Comparison of ENCODE assay signal across 8 cellular contexts in the genomic region with DNA sequence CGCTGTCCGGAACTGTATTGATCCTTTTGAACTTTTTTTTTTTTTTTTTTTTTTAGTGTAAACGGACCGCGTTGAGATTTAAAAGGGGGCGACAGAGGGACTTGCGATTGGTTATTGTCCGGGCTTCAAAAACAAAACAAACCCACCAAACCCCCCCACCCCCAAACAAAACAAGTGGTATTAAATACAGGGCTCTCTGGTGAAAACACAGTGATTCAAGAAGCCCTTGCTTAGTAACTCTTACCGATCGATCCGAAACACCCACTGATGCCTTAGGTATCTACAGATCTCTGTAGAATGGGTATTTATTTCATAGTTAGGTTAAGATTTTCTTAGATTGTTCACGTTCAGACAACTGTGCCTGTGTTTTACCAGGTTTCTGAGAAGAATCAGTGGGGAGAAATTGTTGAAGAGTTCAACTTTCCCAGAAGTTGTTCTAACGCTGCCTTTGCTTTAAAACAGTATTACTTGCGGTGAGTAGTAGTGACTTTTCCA. TPM values are rescaled to one million over a fixed set of nuclear protein-coding genes. Genes with fewer than 3 reads are reported as not detected.
DNase-seq lines count a peak whose midpoint lies in the region; ATAC-seq, FAIRE-seq and TF ChIP-seq lines count a peak whose summit lies in the region.

No MANE protein-coding gene starts in this region.

- no peak for TF ChIP-seq RAD21 in H1 (IDR thresholded peaks at IDR 0.05 in 1 of 2, conservative IDR thresholded peaks at IDR 0.05 in 1 of 2; ENCODE audit: low read depth in 2 of 2, low read length in 2 of 2)

- no peaks in the 10 kb centered on the region; a peak in 1 of 7 replicates for H3K4me1 ChIP-seq in H1 (replicated peaks in 1 of 4; ENCODE audit: control insufficient read depth in 3 of 4, insufficient read depth in 4 of 4, low read length in 3 of 4)

- peak overlapping the region; percentile 93; the same call in 1 of the 2 replicates for H4K8ac ChIP-seq in H1 (ENCODE audit: extremely low read depth, insufficient read depth, low read length)

- peak overlapping the region; percentile 57 for H3K4ac ChIP-seq in H1 (replicated peaks; ENCODE audit: insufficient read length, low read depth, low read length)

- H3K23me2 ChIP-seq in H1 (ENCODE audit: low read depth, low read length), result peaks cover 12% of the 10 kb centered on the region

- no peak for ATAC-seq in naive thymus-derived CD8-positive, alpha-beta T cell
- no peak for ATAC-seq in GM18858 (IDR thresholded peaks at IDR 0.05; ENCODE audit: unreplicated experiment)

- no peaks in the 10 kb centered on the region for H3K36me3 ChIP-seq in BJ (ENCODE audit: control insufficient read depth, insufficient read depth, low read length)
- H3K36me3 ChIP-seq in H1 (ENCODE audit: control insufficient read depth in 2 of 4, insufficient read depth in 4 of 4, low read length in 3 of 4), result peaks cover 0 to 20% (median 0%) of the 10 kb centered on the region in 4 experiments; a peak in 3 of 8 replicates

- H3K4me3 Mint-ChIP-seq in naive thymus-derived CD8-positive, alpha-beta T cell, result peak overlapping the region; percentile 87 to 99 (median 93)

- no peak overlapping the region for H2AFZ ChIP-seq in H1 (ENCODE audit: low read length)

- H4K20me1 ChIP-seq in H1 (replicated peaks in 1 of 2; ENCODE audit: control insufficient read depth in 1 of 2, insufficient read depth in 2 of 2, low read length in 2 of 2), result no peaks in the 10 kb centered on the region

- peak overlapping the region; percentile 70 to 81 for H3K4me2 ChIP-seq in H1 (ENCODE audit: insufficient read depth in 1 of 2, low read depth in 2 of 2, low read length in 2 of 2)

- no peak overlapping the region for H2BK12ac ChIP-seq in H1 (ENCODE audit: low read depth, low read length)

- no peaks in the 10 kb centered on the region for H3K9me3 Mint-ChIP-seq in naive thymus-derived CD8-positive, alpha-beta T cell

- peak overlapping the region; percentile 54 for H3K27ac ChIP-seq in H1 (ENCODE audit: low read depth, low read length)

- H3K36me3 Mint-ChIP-seq in naive thymus-derived CD8-positive, alpha-beta T cell, result peaks cover 0 to 7% (median 5%) of the 10 kb centered on the region in 3 donors

- no peak overlapping the region for H2BK20ac ChIP-seq in H1 (ENCODE audit: low read length)

- H3K27me3 Mint-ChIP-seq in naive thymus-derived CD8-positive, alpha-beta T cell, result no peaks in the 10 kb centered on the region

- H2BK5ac ChIP-seq in H1 (ENCODE audit: low read depth, low read length), result 0 out of 2 replicates have a peak overlapping the region, but pooled peaks have one; percentile 3

- WGBS in H1 (ENCODE audit: extremely low coverage in 1 of 2, insufficient coverage in 1 of 2, insufficient read length in 1 of 2, insufficient replicate concordance in 2 of 2, low coverage in 1 of 2, low lambda C conversion rate in 2 of 2, missing lambda C conversion rate in 1 of 2), 2 experiments, result 4% methylated on average over 12 of the region's 14 CpGs; no CpG with 5 or more reads in 1 of the 2 experiments

- no peak overlapping the region for H3K56ac ChIP-seq in H1 (replicated peaks; ENCODE audit: insufficient read length, low read depth, low read length)

- no peak overlapping the region for H2BK15ac ChIP-seq in H1 (ENCODE audit: low read length)

- TF ChIP-seq CTCF in BJ (IDR thresholded peaks at IDR 0.05; ENCODE audit: insufficient read depth, low read depth, low read length) (no peak), H1 (IDR thresholded peaks at IDR 0.05; ENCODE audit: control extremely low read depth in 1 of 3, insufficient read depth in 1 of 3, low read depth in 1 of 3, low read length in 3 of 3) (no peak)

- peaks cover 10 to 60% of the 10 kb centered on the region in 2 experiments; a peak in 3 of 4 replicates for H3K79me2 ChIP-seq in H1 (ENCODE audit: control insufficient read depth in 1 of 2, insufficient read depth in 2 of 2, low read length in 2 of 2)

- no peak for FAIRE-seq in H1 (lab: Jason Lieb, UNC)
- no peak for FAIRE-seq in HTR-8/SVneo (lab: Jason Lieb, UNC)

- no peak overlapping the region for H3K23ac ChIP-seq in H1 (ENCODE audit: insufficient read length)

- peak overlapping the region; percentile 5 to 91 (median 68) for H3K9ac ChIP-seq in H1 (replicated peaks in 1 of 4; ENCODE audit: extremely low read depth in 1 of 4, low read depth in 3 of 4, low read length in 3 of 4)

- H3K27me3 ChIP-seq in BJ (ENCODE audit: control insufficient read depth, insufficient read depth, low read length) (no peaks in the 10 kb centered on the region), H1 (replicated peaks in 1 of 4; ENCODE audit: control insufficient read depth in 3 of 4, extremely low read depth in 1 of 4, insufficient read depth in 3 of 4, low read length in 3 of 4) (no peaks in the 10 kb centered on the region)

- H3K4me3 ChIP-seq in BJ (ENCODE audit: low read depth, low read length), result peak overlapping the region; percentile 88
- peak overlapping the region; percentile 76 to 93 (median 87) for H3K4me3 ChIP-seq in H1 (ENCODE audit: extremely low read depth in 1 of 4, insufficient read depth in 2 of 4, low read depth in 3 of 4, low read length in 4 of 4)

- peaks cover 18 to 41% (median 35%) of the 10 kb centered on the region in 4 donors for H3K4me1 Mint-ChIP-seq in naive thymus-derived CD8-positive, alpha-beta T cell

- TF ChIP-seq EP300 in H1 (IDR thresholded peaks at IDR 0.05; ENCODE audit: borderline replicate concordance in 1 of 2, low read depth in 2 of 2, low read length in 2 of 2), result no peak

- H3K18ac ChIP-seq in H1 (ENCODE audit: extremely low read depth, low read length), result peak overlapping the region; percentile 91; the same call in 1 of the 2 replicates

- DNase-seq in BJ (ENCODE audit: low read depth), result no peak
- DNase-seq in HEK293T (ENCODE audit: extremely low spot score), result peak; percentile 6
- DNase-seq in T follicular helper cell (ENCODE audit: low read depth), result peak; percentile 5
- no peak for DNase-seq in H1 (ENCODE audit: low read depth in 1 of 2, low spot score in 2 of 2)
- DNase-seq in naive thymus-derived CD8-positive, alpha-beta T cell, result peak in 8 of 10 donors; percentile 11 to 66 (median 34)
- no peak for DNase-seq in HTR-8/SVneo (ENCODE audit: insufficient read length, low spot score)
- no peak for DNase-seq in hepatic stellate cell (ENCODE audit: low spot score)

- H3K9me3 ChIP-seq in H1 (ENCODE audit: insufficient read depth in 2 of 2, low read depth in 1 of 2, low read length in 1 of 2), result no peaks in the 10 kb centered on the region

- no peak overlapping the region for H4K91ac ChIP-seq in H1 (replicated peaks; ENCODE audit: insufficient read length, low read length)

- H2AK5ac ChIP-seq in H1 (ENCODE audit: low read depth, low read length), result no peak overlapping the region

- peak overlapping the region; percentile 85 to 99 (median 95) for H3K27ac Mint-ChIP-seq in naive thymus-derived CD8-positive, alpha-beta T cell

- H4K5ac ChIP-seq in H1 (ENCODE audit: insufficient read length, low read depth, low read length), result peak overlapping the region; percentile 95

- TF ChIP-seq POLR2A in H1 (IDR thresholded peaks at IDR 0.05; ENCODE audit: control extremely low read depth in 1 of 2, low read depth in 2 of 2, low read length in 2 of 2), result peak in 1 of 2 experiments; percentile 65; a peak in 1 of 3 replicates

- no peaks in the 10 kb centered on the region for H3K79me1 ChIP-seq in H1 (ENCODE audit: low read depth, low read length)

- H2BK120ac ChIP-seq in H1 (replicated peaks; ENCODE audit: low read depth, low read length), result peak overlapping the region; percentile 48

- POLR2A ChIA-PET in BJ (lab: Charles Lee) (no interaction called here), HEK293T (lab: Yijun Ruan, JAX) (interaction anchor here (0.9 to 1.8 kb wide), 2 partner anchors 123 to 259 kb away, joined by 3 to 5 read pairs; a partner anchor contains a TSS), H1 (lab: Charles Lee; ENCODE audit: partially characterized antibody) (interaction anchor here (1.0 to 1.7 kb wide), 4 partner anchors 14 to 161 kb away, joined by 3 to 9 read pairs (median 4); no protein-coding TSS in a partner anchor)
- POLR2A ChIA-PET in naive thymus-derived CD8-positive, alpha-beta T cell (lab: Charles Lee), result interaction anchor here (1.3 to 6.5 kb wide), 7 partner anchors 12 to 515 kb away, joined by 3 to 62 read pairs (median 17); a partner anchor contains a TSS

- no peak overlapping the region for H3K14ac ChIP-seq in H1 (ENCODE audit: insufficient read length)

- CTCF ChIA-PET in BJ (lab: Yijun Ruan, JAX), result interaction anchor here (0.7 to 1.9 kb wide), 2 partner anchors 24 to 212 kb away, joined by 3 to 7 read pairs; no protein-coding TSS in a partner anchor
- CTCF ChIA-PET in HEK293T (lab: Yijun Ruan, JAX), result no interaction called here
- CTCF ChIA-PET in H1 (lab: Charles Lee; ENCODE audit: partially characterized antibody), result interaction anchor here (1.6 kb wide), 1 partner anchor 11 kb away, joined by 4 read pairs; no protein-coding TSS in a partner anchor

TF ChIP-seq in HEK293T, 16 proteins besides CTCF, POLR2A, EP300 and RAD21:
- TF ChIP-seq LEF1 (IDR thresholded peaks at IDR 0.05; ENCODE audit: borderline replicate concordance) (no peak), NFRKB (IDR thresholded peaks at IDR 0.05) (no peak)

TF ChIP-seq in H1, 55 proteins besides CTCF, POLR2A, EP300 and RAD21 (continues in another document):
- TF ChIP-seq GTF2F1 (IDR thresholded peaks at IDR 0.05; ENCODE audit: borderline replicate concordance, low read depth, low read length) (no peak), SAP30 (IDR thresholded peaks at IDR 0.05; ENCODE audit: insufficient read depth, insufficient replicate concordance, low read length) (no peak), TEAD4 (IDR thresholded peaks at IDR 0.05; ENCODE audit: low read depth, low read length) (no peak), TCF12 (IDR thresholded peaks at IDR 0.05; ENCODE audit: low read depth, low read length) (no peak), YY1 (IDR thresholded peaks at IDR 0.05; ENCODE audit: low read depth, low read length) (no peak), CTBP2 (IDR thresholded peaks at IDR 0.05; ENCODE audit: borderline replicate concordance, insufficient read depth, insufficient read length, low read length) (no peak), PHF8 (conservative IDR thresholded peaks at IDR 0.05; ENCODE audit: low read depth, low read length) (no peak)

RNA-seq across cellular contexts. Expression of a gene that starts 1.4 kb away (rescaled TPM):
- polyA plus RNA-seq in BJ (2011; rRNA removed) (11.1 and 15.7 TPM in 2 replicates), H1 (2011; rRNA removed) (18.8 and 32.0 TPM in 2 replicates)
- polyA minus RNA-seq in BJ (2011; rRNA and poly(A)+ RNA removed), result 27.3 and 37.1 TPM in 2 replicates
- total RNA-seq in H1 (2021; fragmentation: NEBNext Ultra II Directional; extraction: Animal tissue kit (Norgen Biotek cat#: 25700)), result 45.2 and 47.4 TPM in 2 replicates
- 27.7 TPM for polyA plus RNA-seq in H1 (2011; cell fraction: cytosol; rRNA removed)
- 36.4 TPM for polyA plus RNA-seq in H1 (2011; cell fraction: nucleus; rRNA removed)
- polyA plus RNA-seq in H1 (2012, experiment 1 of 2), result 16.5 to 23.0 TPM (median 19.3 TPM) in 4 replicates
- 1.3 TPM for polyA plus RNA-seq in H1 (2012, experiment 2 of 2)
- 15.9 TPM for polyA plus RNA-seq in H1 (2013, experiment 1 of 2)
- 14.0 TPM for polyA plus RNA-seq in H1 (2013, experiment 2 of 2)
- 168 and 218 TPM in 2 replicates for polyA minus RNA-seq in H1 (2011; rRNA and poly(A)+ RNA removed)
- polyA minus RNA-seq in H1 (2011; cell fraction: cytosol; rRNA and poly(A)+ RNA removed), result 47.6 TPM
- polyA minus RNA-seq in H1 (2011; cell fraction: nucleus; rRNA and poly(A)+ RNA removed), result 206 TPM
- 10 to 100 TPM; 39.7 to 44.0 TPM for total RNA-seq in naive thymus-derived CD8-positive, alpha-beta T cell
- polyA plus RNA-seq in naive thymus-derived CD8-positive, alpha-beta T cell, result 10 to 100 TPM in 1 of 3 donors, 1 to 10 TPM in 2; 5.8 to 10.3 (median 7.8) TPM

Comparison
In these comparisons a context has a peak if more than half of its experiments do, and no peak if none do; other contexts are left out.
1. DNase-seq: peak in HEK293T (single experiment), T follicular helper cell (single experiment) and naive thymus-derived CD8-positive, alpha-beta T cell (8 of 10); none in BJ (single experiment), H1 (0 of 2), HTR-8/SVneo (single experiment) and hepatic stellate cell (single experiment).